ENCODE assay signal across 27 cellular contexts in genomic region chr6:127684501-127684900, GRCh38.
"Had no signal": no experiment of that assay in that cellular context is flagged by ENCODE, and none has a peak within 500 bp of the region (broad histone marks: within the 10 kb centered on the region; RNA-seq: fewer than 3 reads in every experiment).

No MANE protein-coding gene starts in this region.

- H3K4me3 ChIP-seq: stomach, suprapubic skin, testis, thoracic aorta, thyroid gland, tibial artery, tibial nerve, transverse colon, upper lobe of left lung, upper lobe of right lung, uterus, vagina had no signal

- H3K4me1 ChIP-seq: stomach, suprapubic skin, testis, thyroid gland, tibial artery, tibial nerve, transverse colon, upper lobe of left lung, upper lobe of right lung, uterus, vagina had no signal

- FAIRE-seq: urothelium cell line had no signal

- DNase-seq: stimulated activated CD4-positive, alpha-beta T cell treated with anti-CD3 and anti-CD28 coated beads, Interleukin-2, amount 100 ng/mL, for 48 hours; stimulated activated CD4-positive, alpha-beta T cell treated with anti-CD3 and anti-CD28 coated beads, Interleukin-4, amount 100 ng/mL, for 1 hour; stimulated activated CD4-positive, alpha-beta T cell treated with anti-CD3 and anti-CD28 coated beads, Interleukin-4, amount 100 ng/mL, for 24 hours; stimulated activated CD4-positive, alpha-beta T cell treated with anti-CD3 and anti-CD28 coated beads, Interleukin-4, amount 100 ng/mL, for 4 hours; stimulated activated CD8-positive, alpha-beta memory T cell treated with anti-CD3 and anti-CD28 coated beads, Interleukin-4, amount 100 ng/mL, for 48 hours; stimulated activated naive B cell treated with anti-CD40 and anti-IgM and Interleukin-4, amounts not matched to agents 10 μg/mL and 1 μg/mL and 100 μg/mL, for 72 hours; stimulated activated naive CD4-positive, alpha-beta T cell; stimulated activated naive CD4-positive, alpha-beta T cell treated with Interleukin-2 at 50 U/mL for 16 hours; stimulated activated naive CD8-positive, alpha-beta T cell treated with anti-CD3 and anti-CD28 coated beads, Interleukin-15, amount 100 ng/mL, for 72 hours; stimulated activated naive CD8-positive, alpha-beta T cell treated with anti-CD3 and anti-CD28 coated beads, Interleukin-15, Interleukin-2, amounts not matched to agents 100 U/mL and 50 U/mL, for 24 hours; stomach; substantia nigra; testis; thyroid gland; tibial artery; transverse colon; trophoblast cell; upper lobe of left lung; upper lobe of right lung; uterus had no signal

- H3K9me3 ChIP-seq: suprapubic skin, testis, thoracic aorta, thyroid gland, tibial nerve, transverse colon, upper lobe of right lung, uterus, vagina had no signal

- H3K27ac ChIP-seq: stomach, suprapubic skin, testis, thoracic aorta, thyroid gland, tibial artery, tibial nerve, transverse colon, upper lobe of left lung, upper lobe of right lung, uterus, vagina had no signal

- H3K27me3 ChIP-seq: stomach, suprapubic skin, testis, thyroid gland, tibial artery, tibial nerve, transverse colon, upper lobe of left lung, upper lobe of right lung, uterus, vagina had no signal

- ATAC-seq: stimulated activated effector memory CD8-positive, alpha-beta T cell treated with anti-CD3 and anti-CD28 coated beads, Interleukin-12 subunit alpha, Interleukin-12 subunit beta, amount 100 ng/mL, for 72 hours; stimulated activated memory B cell treated with anti-CD40 and anti-IgM and Interleukin-4, amounts not matched to agents 10 μg/mL and 1 μg/mL and 100 μg/mL, for 72 hours; stimulated activated naive B cell treated with anti-CD40 and anti-IgM and Interleukin-4, amounts not matched to agents 10 μg/mL and 1 μg/mL and 100 μg/mL, for 72 hours; stimulated activated naive CD8-positive, alpha-beta T cell treated with anti-CD3 and anti-CD28 coated beads, Interleukin-15, amount 100 ng/mL, for 72 hours; stimulated activated naive CD8-positive, alpha-beta T cell treated with anti-CD3 and anti-CD28 coated beads, Interleukin-15, Interleukin-2, amounts not matched to agents 100 U/mL and 50 U/mL, for 24 hours; upper lobe of right lung had no signal

- H3K36me3 ChIP-seq: stomach, suprapubic skin, thoracic aorta, thyroid gland, tibial artery, tibial nerve, transverse colon, upper lobe of left lung, upper lobe of right lung, uterus, vagina had no signal
